Comparison of ENCODE assay signal across 14 cellular contexts in the genomic region with DNA sequence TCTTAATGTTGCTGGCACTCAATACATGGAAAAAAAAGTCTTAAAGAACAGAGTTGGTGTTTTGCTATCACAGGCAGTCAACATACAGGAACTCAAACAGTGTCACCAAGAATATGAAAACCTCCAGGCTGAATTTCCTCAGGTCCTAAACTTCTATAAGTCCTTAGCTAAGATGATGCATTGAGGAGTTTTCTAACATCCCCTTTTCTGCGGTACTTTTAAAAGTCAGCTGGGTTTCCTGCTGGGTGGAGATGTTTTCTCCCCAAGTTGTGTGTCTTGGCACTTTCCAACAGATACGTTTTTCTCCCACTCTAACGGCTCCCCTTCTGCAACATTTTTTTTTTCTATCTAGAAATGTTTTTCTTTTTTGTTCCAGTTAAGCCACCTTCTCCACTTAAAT.
DNase-seq lines count a peak whose midpoint lies in the region; ATAC-seq and TF ChIP-seq lines count a peak whose summit lies in the region.
"Had no signal": no experiment of that assay in that cellular context is flagged by ENCODE, and none has a peak within 500 bp of the region (broad histone marks: within the 10 kb centered on the region; RNA-seq: fewer than 3 reads in every experiment).

No MANE protein-coding gene starts in this region.

- peaks cover 0 to 6% of the 10 kb centered on the region in 2 donors for H3K4me1 ChIP-seq in thoracic aorta (ENCODE audit: control insufficient read depth in 1 of 2, low read depth in 2 of 2)

- H3K4me3 ChIP-seq in coronary artery (peak overlapping the region; percentile 22), thoracic aorta (peak overlapping the region; percentile 6)
- H3K4me3 ChIP-seq: BLaER1 had no signal

- H3K27me3 ChIP-seq in thoracic aorta (replicated peaks; ENCODE audit: insufficient read depth), result no peaks in the 10 kb centered on the region
- H3K27me3 ChIP-seq: BLaER1 had no signal

- H3K36me3 ChIP-seq in thoracic aorta, result no peaks in the 10 kb centered on the region
- H3K36me3 ChIP-seq: BLaER1 had no signal

- no peaks in the 10 kb centered on the region for H3K9me3 ChIP-seq in thoracic aorta
- H3K9me3 ChIP-seq: BLaER1 had no signal

- ATAC-seq in thoracic aorta (ENCODE audit: insufficient number of reproducible peaks, low FRiP score, low read depth) (no peak), SK-N-SH treated with all-trans-retinoic acid at 6 μM for 48 hours (no peak)

- DNase-seq in KG1 (lab: John Stamatoyannopoulos, UW) (peak; percentile 94), NOMO-1 treated with DMSO at 0.1 percent for 48 hours (lab: John Stamatoyannopoulos, UW; ENCODE audit: unreplicated experiment) (peak; percentile 33), coronary artery (ENCODE audit: low spot score) (no peak), thoracic aorta (ENCODE audit: low spot score) (no peak), dermis blood vessel endothelial cell (no peak), iPS-NIHi11 (ENCODE audit: low spot score) (no peak)
- DNase-seq in activated T-cell treated with anti-CD3 and anti-CD28 coated beads, Interleukin-2, amount 50 U/mL, for 48 hours, result no peak
- DNase-seq: NCI-H1417, NCI-H1930, NCI-H2171, NCI-H446 treated with DMSO at 0.1 percent for 48 hours, NCI-H774 had no signal

- H3K27ac ChIP-seq in coronary artery (peak overlapping the region in 1 of 2 donors; percentile 18), thoracic aorta (peak overlapping the region in 1 of 2 donors; percentile 39)
- H3K27ac ChIP-seq: BLaER1 had no signal

- no peak for TF ChIP-seq CTCF in coronary artery (IDR thresholded peaks at IDR 0.05)
- TF ChIP-seq CTCF in thoracic aorta (IDR thresholded peaks at IDR 0.05), result no peak

TF ChIP-seq in SK-N-SH treated with all-trans-retinoic acid at 6 μM for 48 hours, 23 proteins besides CTCF, POLR2A, EP300 and RAD21:
- TF ChIP-seq ESRRG (CRISPR knock-in tag; IDR thresholded peaks at IDR 0.05) (no peak), PPARA (CRISPR knock-in tag; IDR thresholded peaks at IDR 0.05; ENCODE audit: borderline replicate concordance) (no peak), ZNF70 (CRISPR knock-in tag; IDR thresholded peaks at IDR 0.05) (no peak), ZFP3 (CRISPR knock-in tag; IDR thresholded peaks at IDR 0.05) (no peak), RARB (CRISPR knock-in tag; IDR thresholded peaks at IDR 0.05) (no peak), ARNTL (CRISPR knock-in tag; IDR thresholded peaks at IDR 0.05; ENCODE audit: borderline replicate concordance, low read depth) (no peak), ZNF565 (CRISPR knock-in tag; conservative IDR thresholded peaks at IDR 0.05; ENCODE audit: low read depth) (no peak), ZNF8 (CRISPR knock-in tag; IDR thresholded peaks at IDR 0.05) (no peak), BACH2 (CRISPR knock-in tag; IDR thresholded peaks at IDR 0.05; ENCODE audit: borderline replicate concordance) (no peak), ZC3H10 (CRISPR knock-in tag; IDR thresholded peaks at IDR 0.05) (no peak), POU6F1 (CRISPR knock-in tag; IDR thresholded peaks at IDR 0.05; ENCODE audit: borderline replicate concordance, low read depth) (no peak), TCF4 (CRISPR knock-in tag; IDR thresholded peaks at IDR 0.05; ENCODE audit: borderline replicate concordance) (no peak), ZFP30 (CRISPR knock-in tag; IDR thresholded peaks at IDR 0.05) (no peak), GLIS3 (CRISPR knock-in tag; IDR thresholded peaks at IDR 0.05) (no peak), TOX (CRISPR knock-in tag; IDR thresholded peaks at IDR 0.05; ENCODE audit: borderline replicate concordance) (no peak)
- TF ChIP-seq, protein P1, sequence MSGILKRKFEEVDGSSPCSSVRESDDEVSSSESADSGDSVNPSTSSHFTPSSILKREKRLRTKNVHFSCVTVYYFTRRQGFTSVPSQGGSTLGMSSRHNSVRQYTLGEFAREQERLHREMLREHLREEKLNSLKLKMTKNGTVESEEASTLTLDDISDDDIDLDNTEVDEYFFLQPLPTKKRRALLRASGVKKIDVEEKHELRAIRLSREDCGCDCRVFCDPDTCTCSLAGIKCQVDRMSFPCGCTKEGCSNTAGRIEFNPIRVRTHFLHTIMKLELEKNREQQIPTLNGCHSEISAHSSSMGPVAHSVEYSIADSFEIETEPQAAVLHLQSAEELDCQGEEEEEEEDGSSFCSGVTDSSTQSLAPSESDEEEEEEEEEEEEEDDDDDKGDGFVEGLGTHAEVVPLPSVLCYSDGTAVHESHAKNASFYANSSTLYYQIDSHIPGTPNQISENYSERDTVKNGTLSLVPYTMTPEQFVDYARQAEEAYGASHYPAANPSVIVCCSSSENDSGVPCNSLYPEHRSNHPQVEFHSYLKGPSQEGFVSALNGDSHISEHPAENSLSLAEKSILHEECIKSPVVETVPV (CRISPR knock-in tag; IDR thresholded peaks at IDR 0.05), result no peak
- TF ChIP-seq, protein P2, sequence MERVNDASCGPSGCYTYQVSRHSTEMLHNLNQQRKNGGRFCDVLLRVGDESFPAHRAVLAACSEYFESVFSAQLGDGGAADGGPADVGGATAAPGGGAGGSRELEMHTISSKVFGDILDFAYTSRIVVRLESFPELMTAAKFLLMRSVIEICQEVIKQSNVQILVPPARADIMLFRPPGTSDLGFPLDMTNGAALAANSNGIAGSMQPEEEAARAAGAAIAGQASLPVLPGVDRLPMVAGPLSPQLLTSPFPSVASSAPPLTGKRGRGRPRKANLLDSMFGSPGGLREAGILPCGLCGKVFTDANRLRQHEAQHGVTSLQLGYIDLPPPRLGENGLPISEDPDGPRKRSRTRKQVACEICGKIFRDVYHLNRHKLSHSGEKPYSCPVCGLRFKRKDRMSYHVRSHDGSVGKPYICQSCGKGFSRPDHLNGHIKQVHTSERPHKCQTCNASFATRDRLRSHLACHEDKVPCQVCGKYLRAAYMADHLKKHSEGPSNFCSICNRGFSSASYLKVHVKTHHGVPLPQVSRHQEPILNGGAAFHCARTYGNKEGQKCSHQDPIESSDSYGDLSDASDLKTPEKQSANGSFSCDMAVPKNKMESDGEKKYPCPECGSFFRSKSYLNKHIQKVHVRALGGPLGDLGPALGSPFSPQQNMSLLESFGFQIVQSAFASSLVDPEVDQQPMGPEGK (CRISPR knock-in tag; IDR thresholded peaks at IDR 0.05; ENCODE audit: borderline replicate concordance), result no peak

Comparison
In these comparisons a context has a peak if more than half of its experiments do, and no peak if none do; other contexts are left out.
1. DNase-seq: peak in KG1 (single experiment) and NOMO-1 treated with DMSO at 0.1 percent for 48 hours (single experiment); none in coronary artery (single experiment), thoracic aorta (single experiment), activated T-cell treated with anti-CD3 and anti-CD28 coated beads, Interleukin-2, amount 50 U/mL, for 48 hours (0 of 2), dermis blood vessel endothelial cell (single experiment) and iPS-NIHi11 (single experiment).